12 cellular contexts compared by ENCODE assay signal in genomic region chr9:38025166-38025565, GRCh38. TPM values are rescaled to one million over a fixed set of nuclear protein-coding genes. Genes with fewer than 3 reads are reported as not detected.
A peak's percentile ranks its signal among the peaks of the same experiment; 100 is the strongest.
DNase-seq lines count a peak whose midpoint lies in the region; ATAC-seq, FAIRE-seq and TF ChIP-seq lines count a peak whose summit lies in the region.
"Had no signal": no experiment of that assay in that cellular context is flagged by ENCODE, and none has a peak within 500 bp of the region (broad histone marks: within the 10 kb centered on the region; RNA-seq: fewer than 3 reads in every experiment).

No MANE protein-coding gene starts in this region.

- peaks cover 79% of the 10 kb centered on the region for H3K79me2 ChIP-seq in ACC112 (ENCODE audit: control insufficient read depth, insufficient read depth, low read length, unreplicated experiment)
- peaks cover 58% of the 10 kb centered on the region for H3K79me2 ChIP-seq in endothelial cell of umbilical vein (ENCODE audit: control insufficient read depth, insufficient read depth, low read length)
- peaks cover 82% of the 10 kb centered on the region for H3K79me2 ChIP-seq in osteoblast (ENCODE audit: insufficient read depth, low read length)

- no peak for TF ChIP-seq CTCF in Peyer's patch (IDR thresholded peaks at IDR 0.05)
- TF ChIP-seq CTCF in endothelial cell of umbilical vein (IDR thresholded peaks at IDR 0.05; ENCODE audit: extremely low read depth in 1 of 2, insufficient read depth in 1 of 2, low read depth in 1 of 2, low read length in 2 of 2), result peak in 1 of 2 donors; percentile 13
- TF ChIP-seq CTCF in osteoblast (IDR thresholded peaks at IDR 0.05; ENCODE audit: extremely low read depth, low read depth, low read length), result no peak

- CTCF ChIA-PET in endothelial cell of umbilical vein (lab: Charles Lee), result interaction anchor here (0.9 to 3.2 kb wide), 11 partner anchors 8 to 111 kb away, joined by 3 to 23 read pairs (median 9); partner anchors contain the start of gene SHB

- H3K9me1 ChIP-seq in endothelial cell of umbilical vein (replicated peaks; ENCODE audit: control insufficient read depth, extremely low read depth, insufficient read depth, low read length), result no peaks in the 10 kb centered on the region

- no peak for ATAC-seq in GM18867 (IDR thresholded peaks at IDR 0.05; ENCODE audit: unreplicated experiment)
- no peak for ATAC-seq in HG03108 (IDR thresholded peaks at IDR 0.05; ENCODE audit: unreplicated experiment)
- ATAC-seq: activated T-cell treated with anti-CD3 and anti-CD28 coated beads, Interleukin-2, amount 50 U/mL, for 4 hours had no signal

- H2AFZ ChIP-seq in ACC112 (ENCODE audit: low read length, unreplicated experiment) (no peak overlapping the region), endothelial cell of umbilical vein (ENCODE audit: low read depth, low read length) (no peak overlapping the region), osteoblast (ENCODE audit: low read length) (no peak overlapping the region)

- FAIRE-seq in endothelial cell of umbilical vein (lab: Jason Lieb, UNC), result no peak
- FAIRE-seq: colon had no signal

- intact Hi-C loops in endothelial cell of umbilical vein (cut with micrococcal nuclease), result no loop called here

- H3K27ac ChIP-seq in ACC112 (ENCODE audit: low read depth, low read length) (peak overlapping the region; percentile 99), Peyer's patch (peak overlapping the region in 3 of 4 donors; percentile 38 to 65 (median 42)), endothelial cell of umbilical vein (ENCODE audit: insufficient read depth, low read depth, low read length) (peak overlapping the region; percentile 97), osteoblast (ENCODE audit: low read depth, low read length) (peak overlapping the region; percentile 94)

- H3K4me1 ChIP-seq in ACC112 (ENCODE audit: control insufficient read depth, insufficient read depth, low read length, unreplicated experiment) (peaks cover 60% of the 10 kb centered on the region), Peyer's patch (peaks cover 0 to 51% (median 1%) of the 10 kb centered on the region in 4 donors), endothelial cell of umbilical vein (ENCODE audit: control insufficient read depth, extremely low read depth, insufficient read depth, low read length) (peaks cover 41% of the 10 kb centered on the region), osteoblast (ENCODE audit: insufficient read depth, low read length) (peaks cover 53% of the 10 kb centered on the region)

- POLR2A ChIA-PET in endothelial cell of umbilical vein (lab: Charles Lee), result interaction anchor here (2.2 kb wide), 1 partner anchor 22 kb away, joined by 8 read pairs; no protein-coding TSS in a partner anchor

- H3K4me2 ChIP-seq in endothelial cell of umbilical vein (ENCODE audit: insufficient read depth, low read length) (peak overlapping the region; percentile 49), osteoblast (ENCODE audit: insufficient read depth, low read length) (peak overlapping the region; percentile 55)

- H4K20me1 ChIP-seq in endothelial cell of umbilical vein (replicated peaks; ENCODE audit: control insufficient read depth, extremely low read depth, insufficient read depth, low read length), result no peaks in the 10 kb centered on the region
- H4K20me1 ChIP-seq in osteoblast (ENCODE audit: insufficient read depth, low read length), result no peaks in the 10 kb centered on the region

- DNase-seq in Peyer's patch (no peak), endothelial cell of umbilical vein (ENCODE audit: low read depth, low spot score) (peak; percentile 21), osteoblast (ENCODE audit: insufficient read length, low spot score, missing footprints) (peak; percentile 32), midbrain (lab: John Stamatoyannopoulos, UW) (no peak), NCI-H524 (lab: John Stamatoyannopoulos, UW) (no peak)
- DNase-seq: activated T-cell treated with anti-CD3 and anti-CD28 coated beads, Interleukin-2, amount 50 U/mL, for 4 hours; nephron progenitor cell; stimulated activated CD4-positive, alpha-beta T cell treated with anti-CD3 and anti-CD28 coated beads, Interleukin-4, amount 100 ng/mL, for 24 hours had no signal

- TF ChIP-seq POLR2A in Peyer's patch (IDR thresholded peaks at IDR 0.05) (no peak), endothelial cell of umbilical vein (IDR thresholded peaks at IDR 0.05; ENCODE audit: low read depth, low read length) (no peak)

- H3K36me3 ChIP-seq in ACC112 (ENCODE audit: insufficient read depth, low read length) (no peaks in the 10 kb centered on the region), Peyer's patch (no peaks in the 10 kb centered on the region), endothelial cell of umbilical vein (ENCODE audit: control insufficient read depth in 2 of 2, extremely low read depth in 1 of 2, insufficient read depth in 2 of 2, low read length in 2 of 2) (peaks cover 0 to 2% of the 10 kb centered on the region in 2 experiments), osteoblast (ENCODE audit: insufficient read depth, low read length) (peaks cover 5% of the 10 kb centered on the region)

- dilution Hi-C loops in endothelial cell of umbilical vein (cut with MboI; ENCODE audit: extremely low pct_ligation_motif_present, low sequenced_read_pairs), result no loop called here

- H3K9me3 ChIP-seq in Peyer's patch (no peaks in the 10 kb centered on the region), endothelial cell of umbilical vein (replicated peaks; ENCODE audit: control insufficient read depth, insufficient read depth, low read length) (no peaks in the 10 kb centered on the region), osteoblast (ENCODE audit: low read depth, low read length) (no peaks in the 10 kb centered on the region)

- peak overlapping the region; percentile 85 for H3K9ac ChIP-seq in endothelial cell of umbilical vein (replicated peaks; ENCODE audit: extremely low read depth, insufficient read depth, low read length)

- no TSS peak for BruUV-seq in endothelial cell of umbilical vein (replicated peaks; lab: Mats Ljungman, UMichigan)

- H3K4me3 ChIP-seq in ACC112 (ENCODE audit: low read depth, low read length) (peak overlapping the region; percentile 35; the same call in 1 of the 2 replicates), Peyer's patch (no peak overlapping the region), endothelial cell of umbilical vein (replicated peaks in 1 of 3; ENCODE audit: insufficient read depth in 1 of 3, low read depth in 1 of 3, low read length in 3 of 3) (no peak overlapping the region), osteoblast (ENCODE audit: insufficient read depth, low read length) (no peak overlapping the region)

- H3K27me3 ChIP-seq in ACC112 (ENCODE audit: insufficient read depth, low read length) (no peaks in the 10 kb centered on the region), Peyer's patch (no peaks in the 10 kb centered on the region), endothelial cell of umbilical vein (ENCODE audit: control insufficient read depth in 2 of 2, insufficient read depth in 2 of 2, low read length in 2 of 2) (no peaks in the 10 kb centered on the region), osteoblast (ENCODE audit: insufficient read depth, low read length) (no peaks in the 10 kb centered on the region)

TF ChIP-seq in endothelial cell of umbilical vein, 7 proteins besides CTCF, POLR2A, EP300 and RAD21:
- TF ChIP-seq JUN (IDR thresholded peaks at IDR 0.05; ENCODE audit: borderline replicate concordance, insufficient read depth, insufficient read length, low read depth) (no peak), EZH2 (IDR thresholded peaks at IDR 0.05; ENCODE audit: borderline replicate concordance, low read depth, low read length, severe bottlenecking) (no peak), FOS (IDR thresholded peaks at IDR 0.05; ENCODE audit: borderline replicate concordance, insufficient read depth, low read length) (no peak), MYC (IDR thresholded peaks at IDR 0.05; ENCODE audit: low read depth, low read length) (no peak), POLR2AphosphoS5 (IDR thresholded peaks at IDR 0.05; ENCODE audit: insufficient read depth, low read depth, low read length) (no peak), GATA2 (IDR thresholded peaks at IDR 0.05; ENCODE audit: insufficient read depth, insufficient read length, low read depth, low read length) (no peak)
- TF ChIP-seq, protein P1, sequence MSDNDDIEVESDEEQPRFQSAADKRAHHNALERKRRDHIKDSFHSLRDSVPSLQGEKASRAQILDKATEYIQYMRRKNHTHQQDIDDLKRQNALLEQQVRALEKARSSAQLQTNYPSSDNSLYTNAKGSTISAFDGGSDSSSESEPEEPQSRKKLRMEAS (IDR thresholded peaks at IDR 0.05; ENCODE audit: insufficient read depth, insufficient read length), result no peak

RNA-seq across cellular contexts. Expression of gene SHB, which starts 43.9 kb away (rescaled TPM):
- 10 to 100 TPM; 14.5 to 31.1 (median 25.6) TPM for total RNA-seq in Peyer's patch
- 22.3 and 24.9 TPM in 2 replicates for total RNA-seq in endothelial cell of umbilical vein
- polyA plus RNA-seq in endothelial cell of umbilical vein, result 13.3 and 13.4 TPM in 2 replicates
- polyA plus RNA-seq in endothelial cell of umbilical vein (2011; cell fraction: cytosol; rRNA removed), result 14.1 and 14.4 TPM in 2 replicates
- polyA plus RNA-seq in endothelial cell of umbilical vein (2011; cell fraction: nucleus; rRNA removed), result 20.6 and 22.2 TPM in 2 replicates
- 10.6 and 11.3 TPM in 2 replicates for polyA plus RNA-seq in endothelial cell of umbilical vein (2012)
- polyA minus RNA-seq in endothelial cell of umbilical vein, result 11.6 and 14.5 TPM in 2 replicates
- polyA minus RNA-seq in endothelial cell of umbilical vein (2011; cell fraction: cytosol; rRNA and poly(A)+ RNA removed), result 9.3 TPM
- polyA minus RNA-seq in endothelial cell of umbilical vein (2011; cell fraction: nucleus; rRNA and poly(A)+ RNA removed), result 18.9 and 33.0 TPM in 2 replicates
- total RNA-seq in osteoblast, result 8.8 and 9.4 TPM in 2 replicates

Comparison
In these comparisons a context has a peak if more than half of its experiments do, and no peak if none do; other contexts are left out.
1. H3K27ac ChIP-seq: peak in every context shown above with its lines; median percentile 99 in ACC112; 97 in endothelial cell of umbilical vein; 94 in osteoblast; 42 in Peyer's patch.
2. DNase-seq: peak in endothelial cell of umbilical vein (single experiment) and osteoblast (single experiment); none in Peyer's patch (0 of 3), midbrain (single experiment) and NCI-H524 (0 of 2).